11 cellular contexts compared by ENCODE assay signal in the genomic region with DNA sequence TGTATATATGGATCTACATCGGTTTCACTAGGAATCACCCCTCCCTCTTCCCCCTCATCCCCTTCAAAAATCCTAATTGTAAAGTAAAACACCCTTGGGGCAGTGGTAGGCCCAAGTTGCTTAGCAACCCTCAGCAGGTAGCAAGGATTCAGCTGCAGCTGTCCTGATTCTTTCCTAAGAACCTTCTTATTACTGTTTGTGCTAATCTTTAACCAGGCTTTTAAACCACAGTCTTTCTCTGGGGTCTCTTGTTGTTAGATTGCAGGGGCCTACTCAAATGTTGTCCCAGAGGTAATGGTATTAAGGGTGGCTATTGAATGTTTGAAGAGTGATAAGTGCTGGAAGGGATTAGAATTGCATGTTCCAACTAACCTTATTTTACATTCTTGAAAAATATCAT. TPM values are rescaled to one million over a fixed set of nuclear protein-coding genes. Genes with fewer than 3 reads are reported as not detected.
DNase-seq lines count a peak whose midpoint lies in the region; ATAC-seq and TF ChIP-seq lines count a peak whose summit lies in the region.
"Had no signal": no experiment of that assay in that cellular context is flagged by ENCODE, and none has a peak within 500 bp of the region (broad histone marks: within the 10 kb centered on the region; RNA-seq: fewer than 3 reads in every experiment).

No MANE protein-coding gene starts in this region.

- H3K9me2 ChIP-seq in PC-3 (replicated peaks; ENCODE audit: low read length), result no peaks in the 10 kb centered on the region

- no peak for TF ChIP-seq CTCF in PC-3 (conservative IDR thresholded peaks at IDR 0.05; ENCODE audit: low read depth, low read length)
- no peak for TF ChIP-seq CTCF in kidney epithelial cell (IDR thresholded peaks at IDR 0.05; ENCODE audit: insufficient read depth, low read length, poor library complexity, severe bottlenecking)
- no peak for TF ChIP-seq CTCF in body of pancreas (IDR thresholded peaks at IDR 0.05)

- no peaks in the 10 kb centered on the region for H3K36me3 ChIP-seq in PC-3 (ENCODE audit: low read depth, low read length)
- no peaks in the 10 kb centered on the region for H3K36me3 ChIP-seq in kidney epithelial cell (ENCODE audit: control insufficient read depth, insufficient read depth, low read length)
- no peaks in the 10 kb centered on the region for H3K36me3 ChIP-seq in body of pancreas (replicated peaks in 1 of 2; ENCODE audit: insufficient read depth in 1 of 2, low read depth in 2 of 2)

- no peak overlapping the region for H2AFZ ChIP-seq in PC-3 (ENCODE audit: low read length)

- H3K27me3 ChIP-seq in PC-3 (ENCODE audit: low read length), result no peaks in the 10 kb centered on the region
- H3K27me3 ChIP-seq in kidney epithelial cell (ENCODE audit: control insufficient read depth, insufficient read depth, low read length), result no peaks in the 10 kb centered on the region
- no peaks in the 10 kb centered on the region for H3K27me3 ChIP-seq in body of pancreas

- 38 to 46% methylated on average over 1 of the region's 1 CpG for WGBS in body of pancreas, 2 donors

- H3K4me3 ChIP-seq in PC-3 (ENCODE audit: low read length) (no peak overlapping the region), kidney epithelial cell (ENCODE audit: low read depth, low read length) (no peak overlapping the region), body of pancreas (no peak overlapping the region)

- intact Hi-C loops in PC-3 (cut with micrococcal nuclease) (loop anchor here (10.0 kb wide), 1 partner anchor 324 kb away; no protein-coding TSS in a partner anchor), body of pancreas (cut with DNase I) (no loop called here)

- peaks cover 45% of the 10 kb centered on the region for H3K4me1 ChIP-seq in PC-3 (ENCODE audit: insufficient read depth, low read length)
- peaks cover 6% of the 10 kb centered on the region for H3K4me1 ChIP-seq in body of pancreas

- POLR2A ChIA-PET in PC-3 (lab: Charles Lee; ENCODE audit: unreplicated experiment), result no interaction called here

- peak overlapping the region; percentile 17; the same call in 1 of the 2 replicates for H3K4me2 ChIP-seq in PC-3 (ENCODE audit: low read length)

- H3K9me3 ChIP-seq in PC-3 (ENCODE audit: low read length) (no peaks in the 10 kb centered on the region), body of pancreas (no peaks in the 10 kb centered on the region)

- H3K27ac ChIP-seq in PC-3 (ENCODE audit: low read length) (peak overlapping the region; percentile 86), body of pancreas (no peak overlapping the region)

- ATAC-seq in PC-3 (no peak), body of pancreas (no peak), HG02885 (IDR thresholded peaks at IDR 0.05; ENCODE audit: poor library complexity, unreplicated experiment) (no peak), HG03039 (IDR thresholded peaks at IDR 0.05; ENCODE audit: unreplicated experiment) (no peak)
- ATAC-seq: activated CD8-positive, alpha-beta memory T cell treated with anti-CD3 and anti-CD28 coated beads, Interleukin-2, amount 10 ng/mL, durations not matched to agents 7 days and 5 days had no signal

- peak overlapping the region; percentile 68; the same call in 1 of the 2 replicates for H3K9ac ChIP-seq in PC-3 (ENCODE audit: low read length)

- CTCF ChIA-PET in PC-3 (lab: Charles Lee), result no interaction called here

- no peaks in the 10 kb centered on the region for H3K79me2 ChIP-seq in PC-3 (ENCODE audit: low read length)

- peak; percentile 84 for DNase-seq in COR-L47 (lab: John Stamatoyannopoulos, UW)
- DNase-seq in NCI-H1417 treated with DMSO at 0.1 percent for 48 hours (lab: John Stamatoyannopoulos, UW), result peak; percentile 75
- DNase-seq in PC-3, result no peak
- DNase-seq in kidney epithelial cell (ENCODE audit: low read depth), result peak; percentile 32
- no peak for DNase-seq in body of pancreas
- no peak for DNase-seq in COLO829 (ENCODE audit: low spot score)
- DNase-seq: activated CD8-positive, alpha-beta memory T cell treated with anti-CD3 and anti-CD28 coated beads, Interleukin-2, amount 10 ng/mL, durations not matched to agents 7 days and 5 days had no signal

- no peaks in the 10 kb centered on the region for H3F3A ChIP-seq in PC-3 (ENCODE audit: low read length, unreplicated experiment)

- BruUV-seq in PC-3 (replicated peaks; lab: Mats Ljungman, UMichigan), result no TSS peak

- no peaks in the 10 kb centered on the region for H4K20me1 ChIP-seq in PC-3 (ENCODE audit: low read length)

- TF ChIP-seq POLR2A in body of pancreas (IDR thresholded peaks at IDR 0.05), result no peak

RNA-seq across cellular contexts. Expression of a gene that starts 46.4 kb away (rescaled TPM):
- total RNA-seq in PC-3 (2014; rRNA removed) (not detected in 2 replicates), kidney epithelial cell (not detected in 2 replicates), body of pancreas (not detected)
- total RNA-seq: activated CD8-positive, alpha-beta memory T cell treated with anti-CD3 and anti-CD28 coated beads, Interleukin-2, amount 10 ng/mL, durations not matched to agents 7 days and 5 days; HT-29; T-helper 2 cell treated with Interferon-gamma antibody and Interleukin-4, amounts not matched to agents 100 ng/mL and 5 ng/mL, for 36 hours had no signal

Comparison
In these comparisons a context has a peak if more than half of its experiments do, and no peak if none do; other contexts are left out.
1. DNase-seq: peak in COR-L47 (single experiment), NCI-H1417 treated with DMSO at 0.1 percent for 48 hours (single experiment) and kidney epithelial cell (single experiment); none in PC-3 (single experiment), body of pancreas (0 of 4) and COLO829 (single experiment).